1 cellular context compared by ENCODE assay signal in the genomic region with DNA sequence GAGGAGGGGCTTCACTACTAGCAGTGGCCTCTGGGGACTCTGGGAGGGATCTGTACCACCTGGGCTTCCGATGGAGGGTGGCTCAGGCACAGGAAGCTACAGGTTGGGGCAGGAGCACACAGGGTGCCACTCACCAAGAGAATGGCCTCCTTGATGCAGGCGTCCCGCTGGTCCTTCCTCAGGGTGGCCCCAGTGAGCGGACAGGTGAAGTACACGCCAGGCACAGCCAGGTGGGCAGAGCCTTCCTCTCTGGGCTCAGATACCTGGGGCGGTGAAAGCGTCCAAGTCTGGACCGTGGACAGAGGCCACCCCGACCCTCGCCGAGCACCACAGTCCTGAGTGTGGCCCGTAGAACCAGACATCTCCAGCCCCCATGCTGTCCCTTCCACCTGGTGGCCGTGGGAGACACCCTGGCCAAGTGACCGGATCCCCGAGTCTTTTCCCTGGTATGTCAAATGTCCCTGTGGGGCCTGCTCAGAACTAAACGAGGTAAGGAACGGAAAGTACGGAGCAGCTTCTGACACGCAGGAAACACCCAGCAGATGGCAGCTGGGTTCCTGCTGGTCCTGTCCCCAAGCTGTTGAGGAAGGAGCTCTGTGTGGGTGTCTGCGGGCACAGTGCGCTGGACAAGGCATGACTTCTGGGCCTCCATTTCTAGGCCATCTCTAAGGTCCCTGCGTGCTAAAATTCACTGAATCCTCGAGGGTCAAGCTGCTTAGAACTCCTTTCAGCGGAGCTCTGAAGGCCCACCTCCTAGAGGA.
A peak's percentile ranks its signal among the peaks of the same experiment; 100 is the strongest.
TF ChIP-seq lines count a peak whose summit lies in the region.

No MANE protein-coding gene starts in this region.

TF ChIP-seq in K562, 482 proteins besides CTCF, POLR2A, EP300 and RAD21:
- TF ChIP-seq, protein P1, sequence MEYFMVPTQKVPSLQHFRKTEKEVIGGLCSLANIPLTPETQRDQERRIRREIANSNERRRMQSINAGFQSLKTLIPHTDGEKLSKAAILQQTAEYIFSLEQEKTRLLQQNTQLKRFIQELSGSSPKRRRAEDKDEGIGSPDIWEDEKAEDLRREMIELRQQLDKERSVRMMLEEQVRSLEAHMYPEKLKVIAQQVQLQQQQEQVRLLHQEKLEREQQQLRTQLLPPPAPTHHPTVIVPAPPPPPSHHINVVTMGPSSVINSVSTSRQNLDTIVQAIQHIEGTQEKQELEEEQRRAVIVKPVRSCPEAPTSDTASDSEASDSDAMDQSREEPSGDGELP (CRISPR knock-in tag; IDR thresholded peaks at IDR 0.05; ENCODE audit: borderline replicate concordance), result no peak
- TF ChIP-seq POLR2AphosphoS5 (IDR thresholded peaks at IDR 0.05; ENCODE audit: control insufficient read depth, insufficient read depth, low read depth, low read length), result peak; percentile 21; the same call in 1 of the 2 replicates
- peak; percentile 38 for TF ChIP-seq ZFP36 (IDR thresholded peaks at IDR 0.05; ENCODE audit: low read depth, low read length, partially characterized antibody)
- TF ChIP-seq KAT7 (CRISPR knock-in tag; IDR thresholded peaks at IDR 0.05; ENCODE audit: borderline replicate concordance), result no peak
- peak; percentile 56 for TF ChIP-seq SIRT6 (IDR thresholded peaks at IDR 0.05; ENCODE audit: low read depth, low read length)
- TF ChIP-seq POLR2G (IDR thresholded peaks at IDR 0.05; ENCODE audit: low read depth, low read length), result peak; percentile 75
- TF ChIP-seq RBFOX2 (IDR thresholded peaks at IDR 0.05; ENCODE audit: low read depth, low read length), result peak; percentile 49
- no peak for TF ChIP-seq MAFK (IDR thresholded peaks at IDR 0.05; ENCODE audit: low read length)
